Comparison of ENCODE assay signal across 2 cellular contexts in genomic region chr1:220841293-220841692, GRCh38.
TF ChIP-seq lines count a peak whose summit lies in the region.

No MANE protein-coding gene starts in this region.

TF ChIP-seq in IMR-90, 13 proteins besides CTCF, POLR2A, EP300 and RAD21:
- TF ChIP-seq CHD1 (IDR thresholded peaks at IDR 0.05; ENCODE audit: low read depth, low read length) (no peak), RCOR1 (IDR thresholded peaks at IDR 0.05; ENCODE audit: insufficient replicate concordance, low read length) (no peak), USF2 (IDR thresholded peaks at IDR 0.05; ENCODE audit: low read depth, low read length) (no peak), RFX5 (IDR thresholded peaks at IDR 0.05; ENCODE audit: low read depth, low read length) (no peak), FOS (IDR thresholded peaks at IDR 0.05; ENCODE audit: low read depth, low read length) (no peak), ELK1 (IDR thresholded peaks at IDR 0.05; ENCODE audit: borderline replicate concordance, low read depth, low read length) (no peak), BHLHE40 (IDR thresholded peaks at IDR 0.05; ENCODE audit: low read depth, low read length) (no peak), SMC3 (IDR thresholded peaks at IDR 0.05; ENCODE audit: low read depth, low read length) (no peak), MXI1 (IDR thresholded peaks at IDR 0.05; ENCODE audit: borderline replicate concordance, low read depth, low read length) (no peak), NFE2L2 (IDR thresholded peaks at IDR 0.05; ENCODE audit: low read depth, low read length) (no peak), MAZ (IDR thresholded peaks at IDR 0.05; ENCODE audit: borderline replicate concordance, low read depth, low read length) (no peak), CEBPB (IDR thresholded peaks at IDR 0.05; ENCODE audit: low read depth, low read length) (no peak), MAFK (IDR thresholded peaks at IDR 0.05; ENCODE audit: low read depth, low read length) (no peak)

TF ChIP-seq in HepG2, 621 proteins besides CTCF, POLR2A, EP300 and RAD21:
- TF ChIP-seq STAG1 (CRISPR knock-in tag; IDR thresholded peaks at IDR 0.05) = peak; percentile 9; the same call in 1 of the 2 replicates
- no peak for TF ChIP-seq ZNF572 (CRISPR knock-in tag; IDR thresholded peaks at IDR 0.05)
